Comparison of ENCODE assay signal across 1 cellular context in the genomic region with DNA sequence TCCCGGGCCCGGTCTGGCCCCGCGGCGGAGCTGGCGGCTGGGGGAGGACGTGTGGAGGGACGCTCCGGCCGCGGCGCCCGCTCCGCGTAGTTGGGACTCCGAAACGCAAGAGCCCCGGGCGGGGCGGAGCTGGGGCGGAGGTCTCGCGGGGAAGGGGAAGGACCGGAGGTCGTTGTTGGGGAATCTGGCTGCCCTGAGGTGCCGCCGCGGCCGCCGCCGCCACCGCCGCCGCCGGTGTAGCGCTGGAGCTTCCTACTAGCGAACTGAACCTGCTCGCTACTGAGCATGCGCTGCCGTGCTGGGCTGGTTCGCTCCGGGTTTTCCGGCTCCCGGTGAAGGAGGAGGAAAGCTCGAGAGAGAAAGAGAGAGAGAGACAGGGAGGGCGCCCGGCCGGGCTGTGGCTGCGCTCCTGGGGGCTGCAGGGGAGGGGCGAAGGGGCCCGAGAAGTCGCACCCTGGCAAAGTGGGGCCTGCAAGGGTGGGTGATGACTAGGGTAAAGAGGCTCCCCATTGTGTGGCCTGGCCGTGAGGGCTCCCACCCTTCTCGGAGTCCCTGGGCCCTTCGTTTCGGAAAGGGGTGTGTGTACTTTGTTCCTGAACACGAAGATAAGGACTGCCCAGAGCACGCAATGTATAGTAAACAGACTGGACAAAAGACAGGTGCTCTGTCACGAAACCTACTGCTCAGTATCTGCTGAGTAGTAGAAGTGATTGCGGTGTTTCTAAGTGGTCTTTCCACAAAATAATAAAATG.
A peak's percentile ranks its signal among the peaks of the same experiment; 100 is the strongest.
TF ChIP-seq lines count a peak whose summit lies in the region.

TSS of gene SOS1 (minus strand) at position 281 of the 752 bp plus-strand sequence. CDS start 629 bp downstream, outside the sequence.

TF ChIP-seq in SK-N-SH, 30 proteins besides CTCF, POLR2A, EP300 and RAD21 (continued from another document):
- no peak; the same call in none of the 2 replicates for TF ChIP-seq REST (IDR thresholded peaks at IDR 0.05; ENCODE audit: low read depth, low read length)
- no peak for TF ChIP-seq GABPA (IDR thresholded peaks at IDR 0.05; ENCODE audit: low read depth)
- TF ChIP-seq, protein P1, sequence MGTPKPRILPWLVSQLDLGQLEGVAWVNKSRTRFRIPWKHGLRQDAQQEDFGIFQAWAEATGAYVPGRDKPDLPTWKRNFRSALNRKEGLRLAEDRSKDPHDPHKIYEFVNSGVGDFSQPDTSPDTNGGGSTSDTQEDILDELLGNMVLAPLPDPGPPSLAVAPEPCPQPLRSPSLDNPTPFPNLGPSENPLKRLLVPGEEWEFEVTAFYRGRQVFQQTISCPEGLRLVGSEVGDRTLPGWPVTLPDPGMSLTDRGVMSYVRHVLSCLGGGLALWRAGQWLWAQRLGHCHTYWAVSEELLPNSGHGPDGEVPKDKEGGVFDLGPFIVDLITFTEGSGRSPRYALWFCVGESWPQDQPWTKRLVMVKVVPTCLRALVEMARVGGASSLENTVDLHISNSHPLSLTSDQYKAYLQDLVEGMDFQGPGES (IDR thresholded peaks at IDR 0.05; ENCODE audit: low read depth, low read length): no peak
- TF ChIP-seq NRF1 (IDR thresholded peaks at IDR 0.05; ENCODE audit: low read depth, low read length): peak; percentile 85
- TF ChIP-seq CHD2 (IDR thresholded peaks at IDR 0.05; ENCODE audit: low read length, partially characterized antibody): peak; percentile 93
- TF ChIP-seq RCOR1 (IDR thresholded peaks at IDR 0.05; ENCODE audit: low read length): peak; percentile 47; the same call in 1 of the 2 replicates
- TF ChIP-seq MXI1 (IDR thresholded peaks at IDR 0.05; ENCODE audit: low read depth, low read length): peak; percentile 85
- no peak; the same call in 1 of the 2 replicates for TF ChIP-seq JUND (IDR thresholded peaks at IDR 0.05)
- TF ChIP-seq SMC3 (IDR thresholded peaks at IDR 0.05; ENCODE audit: low read depth, low read length): no peak
- TF ChIP-seq TAF1 (IDR thresholded peaks at IDR 0.05; ENCODE audit: borderline replicate concordance, low read depth, low read length): peak; percentile 97
- TF ChIP-seq POLR2AphosphoS5 (IDR thresholded peaks at IDR 0.05; ENCODE audit: low read depth, low read length): peak; percentile 98
